In genomic region chr19:1258707-1259205, GRCh38 we compare ENCODE assay signal across 8 cellular contexts. TPM values are rescaled to one million over a fixed set of nuclear protein-coding genes. Genes with fewer than 3 reads are reported as not detected.
A peak's percentile ranks its signal among the peaks of the same experiment; 100 is the strongest.
DNase-seq lines count a peak whose midpoint lies in the region; ATAC-seq, FAIRE-seq and TF ChIP-seq lines count a peak whose summit lies in the region.

No MANE protein-coding gene starts in this region.

- intact Hi-C loops in A673 (cut with micrococcal nuclease; ENCODE audit: unreplicated experiment): no loop called here
- intact Hi-C loops in K562 (cut with micrococcal nuclease): no loop called here

- ATAC-seq in K562 (no peak), GM19035 (IDR thresholded peaks at IDR 0.05; ENCODE audit: unreplicated experiment) (no peak)

- H3K4me3 ChIP-seq in A673 (ENCODE audit: low read depth, low read length, poor library complexity, severe bottlenecking) (peak overlapping the region; percentile 25), HUES48 (ENCODE audit: low read depth, low read length) (no peak overlapping the region), K562 (no peak overlapping the region), muscle layer of duodenum (ENCODE audit: low read depth in 1 of 2, low read length in 2 of 2) (peak overlapping the region; percentile 21 to 39)

- H3K27ac ChIP-seq in A673 (ENCODE audit: low read depth, low read length, poor library complexity, severe bottlenecking): peak overlapping the region; percentile 77
- H3K27ac ChIP-seq in HUES48 (ENCODE audit: low read depth, low read length): peak overlapping the region; percentile 92
- H3K27ac ChIP-seq in K562 (ENCODE audit: extremely low read depth, low read depth, low read length): peak overlapping the region; percentile 57; the same call in 1 of the 3 replicates
- H3K27ac ChIP-seq in muscle layer of duodenum (ENCODE audit: low read length): peak overlapping the region; percentile 86

- CTCF ChIA-PET in A673 (lab: Charles Lee): no interaction called here
- CTCF ChIA-PET in K562 (lab: Yijun Ruan, JAX; ENCODE audit: low intra/inter-chr PET ratio): no interaction called here

- TF ChIP-seq CTCF in A673 (conservative IDR thresholded peaks at IDR 0.05; ENCODE audit: low read depth, low read length) (no peak), K562 (IDR thresholded peaks at IDR 0.05 in 2 of 3, conservative IDR thresholded peaks at IDR 0.05 in 1 of 3; ENCODE audit: insufficient read depth in 2 of 3, low read depth in 1 of 3, low read length in 3 of 3) (no peak)

- H3K4me2 ChIP-seq in K562 (ENCODE audit: insufficient read depth, low read length): no peak overlapping the region; the same call in 1 of the 2 replicates

- no peaks in the 10 kb centered on the region for H3K9me1 ChIP-seq in K562 (ENCODE audit: control insufficient read depth, insufficient read depth, low read length)

- H3K9ac ChIP-seq in HUES48 (ENCODE audit: low read depth, low read length): no peak overlapping the region
- H3K9ac ChIP-seq in K562 (ENCODE audit: insufficient read depth in 1 of 2, low read depth in 2 of 2, low read length in 2 of 2): peak overlapping the region in 1 of 2 experiments; percentile 90; a peak in 2 of 4 replicates

- POLR2A ChIA-PET in A673 (lab: Charles Lee; ENCODE audit: low non-redundant PET): interaction anchor here (0.6 kb wide), 2 partner anchors 10 to 11 kb away, joined by 5 to 8 read pairs; no protein-coding TSS in a partner anchor
- POLR2A ChIA-PET in K562 (lab: Yijun Ruan, JAX): interaction anchor here (0.6 to 7.8 kb wide), 4 partner anchors 11 to 245 kb away, joined by 3 to 88 read pairs (median 6); partner anchors contain the start of gene CIRBP

- H3K36me3 ChIP-seq in A673 (ENCODE audit: insufficient read depth, low read length, poor library complexity, severe bottlenecking) (peaks cover 43% of the 10 kb centered on the region), HUES48 (ENCODE audit: control insufficient read depth, insufficient read depth, low read length) (peaks cover 43% of the 10 kb centered on the region), K562 (ENCODE audit: control insufficient read depth, insufficient read depth, low read length) (peaks cover 48% of the 10 kb centered on the region; the same call in 2 of the 3 replicates), muscle layer of duodenum (ENCODE audit: control insufficient read depth in 1 of 2, insufficient read depth in 2 of 2, low read length in 2 of 2) (peaks cover 23 to 37% of the 10 kb centered on the region in 2 donors)

- 0 out of 2 replicates have a peak, but pooled peaks cover 7% of the 10 kb centered on the region for H4K20me1 ChIP-seq in K562 (replicated peaks; ENCODE audit: control insufficient read depth, insufficient read depth, low read length)

- H3K4me1 ChIP-seq in A673 (ENCODE audit: insufficient read depth, low read length, poor library complexity, severe bottlenecking) (peaks cover 84% of the 10 kb centered on the region), HUES48 (ENCODE audit: control insufficient read depth, insufficient read depth, low read length) (peaks cover 32% of the 10 kb centered on the region), K562 (replicated peaks in 1 of 2; ENCODE audit: control insufficient read depth in 2 of 2, insufficient read depth in 2 of 2, low read length in 2 of 2) (peaks cover 60 to 98% of the 10 kb centered on the region in 2 experiments), muscle layer of duodenum (ENCODE audit: control insufficient read depth in 1 of 2, insufficient read depth in 2 of 2, low read length in 2 of 2) (peaks cover 23 to 72% of the 10 kb centered on the region in 2 donors)

- no peaks in the 10 kb centered on the region for H3K27me3 ChIP-seq in A673 (replicated peaks; ENCODE audit: insufficient read depth, low read depth, low read length, poor library complexity)
- H3K27me3 ChIP-seq in HUES48 (ENCODE audit: control insufficient read depth, insufficient read depth, low read length): no peaks in the 10 kb centered on the region
- H3K27me3 ChIP-seq in K562 (ENCODE audit: control insufficient read depth in 2 of 2, insufficient read depth in 2 of 2, low read length in 2 of 2): no peaks in the 10 kb centered on the region
- H3K27me3 ChIP-seq in muscle layer of duodenum (ENCODE audit: low read depth, low read length): no peaks in the 10 kb centered on the region

- in situ Hi-C loops in K562 (cut with MboI): no loop called here

- no peak for TF ChIP-seq EP300 in K562 (IDR thresholded peaks at IDR 0.05; ENCODE audit: low read length)

- no peak for TF ChIP-seq RAD21 in K562 (CRISPR knock-in tag; conservative IDR thresholded peaks at IDR 0.05 in 1 of 2, IDR thresholded peaks at IDR 0.05 in 1 of 2)

- peak; percentile 11 for FAIRE-seq in K562 (lab: Jason Lieb, UNC)
- no peak for FAIRE-seq in frontal cortex (lab: Jason Lieb, UNC)

- BruUV-seq in A673 (replicated peaks; lab: Mats Ljungman, UMichigan): no TSS peak
- BruUV-seq in K562 (replicated peaks; lab: Mats Ljungman, UMichigan): no TSS peak

- TF ChIP-seq POLR2A in K562 (conservative IDR thresholded peaks at IDR 0.05): no peak

- no peak overlapping the region for H2AFZ ChIP-seq in K562 (ENCODE audit: low read depth, low read length)

- DNase-seq in A673 (ENCODE audit: low spot score): no peak
- DNase-seq in K562 (ENCODE audit: extremely low read depth in 1 of 4, low spot score in 3 of 4): no peak
- DNase-seq in NCI-H146 (lab: John Stamatoyannopoulos, UW): no peak
- no peak for DNase-seq in frontal cortex (ENCODE audit: low spot score in 2 of 2)
- DNase-seq in NCI-H69 (lab: John Stamatoyannopoulos, UW): no peak

- WGBS in K562 (ENCODE audit: insufficient coverage, low coverage, missing lambda C conversion rate): 47% methylated on average over 15 of the region's 15 CpGs

- H3K9me3 ChIP-seq in A673 (ENCODE audit: low read depth, low read length, poor library complexity, severe bottlenecking) (no peaks in the 10 kb centered on the region), HUES48 (ENCODE audit: control insufficient read depth, insufficient read depth, low read length) (no peaks in the 10 kb centered on the region), K562 (replicated peaks; ENCODE audit: control insufficient read depth, insufficient read depth, low read depth, low read length) (no peaks in the 10 kb centered on the region), muscle layer of duodenum (ENCODE audit: control insufficient read depth in 1 of 2, low read length in 2 of 2) (no peaks in the 10 kb centered on the region)

- H3K79me2 ChIP-seq in K562 (ENCODE audit: control insufficient read depth, insufficient read depth, low read length): peaks cover 43% of the 10 kb centered on the region

RNA-seq across cellular contexts. Expression of gene MIDN, which starts 10.4 kb away (rescaled TPM):
- total RNA-seq in A673 (2021): 156 and 169 TPM in 2 replicates
- 30.7 and 106 TPM in 2 replicates for total RNA-seq in K562 (2011; cell fraction: chromatin; rRNA removed; ENCODE audit: low replicate concordance)
- total RNA-seq in K562 (2011; cell fraction: nucleolus; rRNA removed): 81.7 and 90.7 TPM in 2 replicates
- 55.1 and 88.1 TPM in 2 replicates for total RNA-seq in K562 (2011; cell fraction: nucleoplasm; rRNA removed)
- 13.5 and 20.8 TPM in 2 replicates for total RNA-seq in K562 (2014; rRNA removed)
- 3.9 and 4.8 TPM in 2 replicates for total RNA-seq in K562 (2014; rRNA removed; fragmentation: Illumina TruSeq; extraction: Trizol)
- 10.1 and 11.0 TPM in 2 replicates for total RNA-seq in K562 (2015; rRNA removed; fragmentation: Illumina TruSeq; extraction: Trizol)
- total RNA-seq in K562 (2021): 120 and 121 TPM in 2 replicates
- 7.0 and 10.2 TPM in 2 replicates for polyA plus RNA-seq in K562 (2011; rRNA removed)
- polyA plus RNA-seq in K562 (2011; cell fraction: cytosol; rRNA removed): 14.0 and 26.8 TPM in 2 replicates
- polyA plus RNA-seq in K562 (2011; cell fraction: nucleus; rRNA removed): 44.8 and 87.0 TPM in 2 replicates
- 29.5 and 39.8 TPM in 2 replicates for polyA plus RNA-seq in K562 (2012)
- 20.5 and 38.3 TPM in 2 replicates for polyA plus RNA-seq in K562 (2014; fragmentation: Illumina TruSeq; extraction: Trizol)
- polyA plus RNA-seq in K562 (2014; fragmentation: Nextera tagmentation; extraction: Ambion mirVana): 1 to 10 TPM in 1 of 2 experiments, under 1 TPM in 1; 0.17 to 1.5 TPM
- polyA plus RNA-seq in K562 (2014; rRNA removed): 41.3 and 44.6 TPM in 2 replicates
- polyA minus RNA-seq in K562 (2011; rRNA and poly(A)+ RNA removed): 2.7 and 3.0 TPM in 2 replicates
- polyA minus RNA-seq in K562 (2011; cell fraction: cytosol; rRNA and poly(A)+ RNA removed): 29.9 and 43.2 TPM in 2 replicates
- polyA minus RNA-seq in K562 (2011; cell fraction: nucleus; rRNA and poly(A)+ RNA removed): 28.0 and 34.2 TPM in 2 replicates
- total RNA-seq in frontal cortex: 14.3 TPM

RNA-seq across cellular contexts. Expression of gene CIRBP, which starts 10.4 kb away (rescaled TPM):
- total RNA-seq in A673 (2021): 287 and 386 TPM in 2 replicates
- total RNA-seq in K562 (2011; cell fraction: chromatin; rRNA removed; ENCODE audit: low replicate concordance): 283 and 504 TPM in 2 replicates
- total RNA-seq in K562 (2011; cell fraction: nucleolus; rRNA removed): 457 and 483 TPM in 2 replicates
- 431 and 450 TPM in 2 replicates for total RNA-seq in K562 (2011; cell fraction: nucleoplasm; rRNA removed)
- 168 and 249 TPM in 2 replicates for total RNA-seq in K562 (2014; rRNA removed)
- total RNA-seq in K562 (2014; rRNA removed; fragmentation: Illumina TruSeq; extraction: Trizol): 189 and 200 TPM in 2 replicates
- 176 and 206 TPM in 2 replicates for total RNA-seq in K562 (2015; rRNA removed; fragmentation: Illumina TruSeq; extraction: Trizol)
- total RNA-seq in K562 (2021): 181 and 222 TPM in 2 replicates
- polyA plus RNA-seq in K562 (2011; rRNA removed): 124 and 166 TPM in 2 replicates
- 92.3 and 201 TPM in 2 replicates for polyA plus RNA-seq in K562 (2011; cell fraction: cytosol; rRNA removed)
- polyA plus RNA-seq in K562 (2011; cell fraction: nucleus; rRNA removed): 882 and 1,025 TPM in 2 replicates
- 288 and 291 TPM in 2 replicates for polyA plus RNA-seq in K562 (2012)
- 222 and 345 TPM in 2 replicates for polyA plus RNA-seq in K562 (2014; fragmentation: Illumina TruSeq; extraction: Trizol)
- 10 to 100 TPM; 20.5 to 21.4 TPM for polyA plus RNA-seq in K562 (2014; fragmentation: Nextera tagmentation; extraction: Ambion mirVana)
- polyA plus RNA-seq in K562 (2014; rRNA removed): 306 and 327 TPM in 2 replicates
- 46.9 and 50.4 TPM in 2 replicates for polyA minus RNA-seq in K562 (2011; rRNA and poly(A)+ RNA removed)
- 50.4 and 50.8 TPM in 2 replicates for polyA minus RNA-seq in K562 (2011; cell fraction: cytosol; rRNA and poly(A)+ RNA removed)
- polyA minus RNA-seq in K562 (2011; cell fraction: nucleus; rRNA and poly(A)+ RNA removed): 117 and 135 TPM in 2 replicates
- total RNA-seq in frontal cortex: 573 TPM

RNA-seq across cellular contexts. Expression of gene FAM174C, which starts 16.6 kb away (rescaled TPM):
- total RNA-seq in A673 (2021) (69.4 and 88.6 TPM in 2 replicates), K562 (2014; rRNA removed) (72.2 and 108 TPM in 2 replicates), K562 (2014; rRNA removed; fragmentation: Illumina TruSeq; extraction: Trizol) (1.3 and 2.8 TPM in 2 replicates), K562 (2015; rRNA removed; fragmentation: Illumina TruSeq; extraction: Trizol) (40.3 and 42.6 TPM in 2 replicates), K562 (2021) (81.9 and 85.0 TPM in 2 replicates), frontal cortex (8.6 TPM)
- total RNA-seq in K562 (2011; cell fraction: chromatin; rRNA removed; ENCODE audit: low replicate concordance): 6.3 and 26.6 TPM in 2 replicates
- total RNA-seq in K562 (2011; cell fraction: nucleolus; rRNA removed): 40.9 and 47.0 TPM in 2 replicates
- 20.7 and 26.9 TPM in 2 replicates for total RNA-seq in K562 (2011; cell fraction: nucleoplasm; rRNA removed)
- polyA plus RNA-seq in K562 (2011; rRNA removed) (20.3 and 30.4 TPM in 2 replicates), K562 (2014; fragmentation: Illumina TruSeq; extraction: Trizol) (11.7 and 56.4 TPM in 2 replicates), K562 (2014; fragmentation: Nextera tagmentation; extraction: Ambion mirVana) (1 to 10 TPM in 1 of 2 experiments, under 1 TPM in 1; 0.66 to 2.7 TPM), K562 (2014; rRNA removed) (89.6 and 119 TPM in 2 replicates)
- polyA plus RNA-seq in K562 (2011; cell fraction: cytosol; rRNA removed): 58.0 and 177 TPM in 2 replicates
- 28.1 and 53.8 TPM in 2 replicates for polyA plus RNA-seq in K562 (2011; cell fraction: nucleus; rRNA removed)
- 65.9 and 75.4 TPM in 2 replicates for polyA plus RNA-seq in K562 (2012)
- 4.8 and 6.1 TPM in 2 replicates for polyA minus RNA-seq in K562 (2011; rRNA and poly(A)+ RNA removed)
- 19.6 and 23.7 TPM in 2 replicates for polyA minus RNA-seq in K562 (2011; cell fraction: cytosol; rRNA and poly(A)+ RNA removed)
- polyA minus RNA-seq in K562 (2011; cell fraction: nucleus; rRNA and poly(A)+ RNA removed): 12.0 and 12.8 TPM in 2 replicates

RNA-seq across cellular contexts. Expression of gene ATP5F1D, which starts 17.2 kb away (rescaled TPM):
- total RNA-seq in A673 (2021): 237 and 250 TPM in 2 replicates
- total RNA-seq in K562 (2011; cell fraction: chromatin; rRNA removed; ENCODE audit: low replicate concordance): 42.1 and 110 TPM in 2 replicates
- total RNA-seq in K562 (2011; cell fraction: nucleolus; rRNA removed): 116 and 129 TPM in 2 replicates
- 74.0 and 85.6 TPM in 2 replicates for total RNA-seq in K562 (2011; cell fraction: nucleoplasm; rRNA removed)
- total RNA-seq in K562 (2014; rRNA removed): 135 and 145 TPM in 2 replicates
- 3.9 and 4.6 TPM in 2 replicates for total RNA-seq in K562 (2014; rRNA removed; fragmentation: Illumina TruSeq; extraction: Trizol)
- total RNA-seq in K562 (2015; rRNA removed; fragmentation: Illumina TruSeq; extraction: Trizol): 65.2 and 73.0 TPM in 2 replicates
- total RNA-seq in K562 (2021): 409 and 434 TPM in 2 replicates
- 36.8 and 58.7 TPM in 2 replicates for polyA plus RNA-seq in K562 (2011; rRNA removed)
- 119 and 471 TPM in 2 replicates for polyA plus RNA-seq in K562 (2011; cell fraction: cytosol; rRNA removed)
- 90.5 and 137 TPM in 2 replicates for polyA plus RNA-seq in K562 (2011; cell fraction: nucleus; rRNA removed)
- 278 and 318 TPM in 2 replicates for polyA plus RNA-seq in K562 (2012)
- 18.7 and 106 TPM in 2 replicates for polyA plus RNA-seq in K562 (2014; fragmentation: Illumina TruSeq; extraction: Trizol)
- 10 to 100 TPM in 1 of 2 experiments, 1 to 10 TPM in 1; 9.7 to 23.3 TPM for polyA plus RNA-seq in K562 (2014; fragmentation: Nextera tagmentation; extraction: Ambion mirVana)
- 233 and 236 TPM in 2 replicates for polyA plus RNA-seq in K562 (2014; rRNA removed)
- polyA minus RNA-seq in K562 (2011; rRNA and poly(A)+ RNA removed): 16.5 and 29.9 TPM in 2 replicates
- 115 and 175 TPM in 2 replicates for polyA minus RNA-seq in K562 (2011; cell fraction: cytosol; rRNA and poly(A)+ RNA removed)
- 28.8 and 35.8 TPM in 2 replicates for polyA minus RNA-seq in K562 (2011; cell fraction: nucleus; rRNA and poly(A)+ RNA removed)
- 11.0 TPM for total RNA-seq in frontal cortex

RNA-seq across cellular contexts. Expression of gene CBARP, which starts 21.0 kb away (rescaled TPM):
- total RNA-seq in A673 (2021) (13.3 and 15.0 TPM in 2 replicates), K562 (2014; rRNA removed) (3.7 and 3.8 TPM in 2 replicates), K562 (2014; rRNA removed; fragmentation: Illumina TruSeq; extraction: Trizol) (0.18 TPM in 1 of 2 replicates, not detected in the other), K562 (2015; rRNA removed; fragmentation: Illumina TruSeq; extraction: Trizol) (1.3 and 1.4 TPM in 2 replicates), K562 (2021) (6.6 and 8.9 TPM in 2 replicates), frontal cortex (5.3 TPM)
- 2.8 and 13.5 TPM in 2 replicates for total RNA-seq in K562 (2011; cell fraction: chromatin; rRNA removed; ENCODE audit: low replicate concordance)
- 11.4 and 15.2 TPM in 2 replicates for total RNA-seq in K562 (2011; cell fraction: nucleolus; rRNA removed)
- total RNA-seq in K562 (2011; cell fraction: nucleoplasm; rRNA removed): 4.2 and 6.2 TPM in 2 replicates
- polyA plus RNA-seq in K562 (2011; rRNA removed) (0.98 and 1.2 TPM in 2 replicates), K562 (2014; fragmentation: Illumina TruSeq; extraction: Trizol) (0.25 and 2.3 TPM in 2 replicates), K562 (2014; fragmentation: Nextera tagmentation; extraction: Ambion mirVana) (under 1 TPM in 1 of 2 experiments, not detected in 1; 0.03 TPM), K562 (2014; rRNA removed) (5.8 and 6.3 TPM in 2 replicates)
- polyA plus RNA-seq in K562 (2011; cell fraction: cytosol; rRNA removed): 0.84 and 4.5 TPM in 2 replicates
- polyA plus RNA-seq in K562 (2011; cell fraction: nucleus; rRNA removed): 8.2 and 25.4 TPM in 2 replicates
- polyA plus RNA-seq in K562 (2012): 3.1 and 3.3 TPM in 2 replicates
- polyA minus RNA-seq in K562 (2011; rRNA and poly(A)+ RNA removed): 0.11 and 0.15 TPM in 2 replicates
- 2.9 and 3.0 TPM in 2 replicates for polyA minus RNA-seq in K562 (2011; cell fraction: cytosol; rRNA and poly(A)+ RNA removed)
- polyA minus RNA-seq in K562 (2011; cell fraction: nucleus; rRNA and poly(A)+ RNA removed): 3.0 and 3.8 TPM in 2 replicates

Comparison
In these comparisons a context has a peak if more than half of its experiments do, and no peak if none do; other contexts are left out.
1. H3K4me3 ChIP-seq: peak in A673 (single experiment) and muscle layer of duodenum (2 of 2); none in HUES48 (single experiment) and K562 (single experiment).
2. Peak in every context shown above with its lines, with median percentiles within 50 percentile points of each other: H3K27ac ChIP-seq.